8 cellular contexts compared by ENCODE assay signal in genomic region chr4:183659029-183659870, GRCh38. TPM values are rescaled to one million over a fixed set of nuclear protein-coding genes. Genes with fewer than 3 reads are reported as not detected.
DNase-seq lines count a peak whose midpoint lies in the region; ATAC-seq and TF ChIP-seq lines count a peak whose summit lies in the region.

Gene RWDD4, minus strand, starts transcription at chr4:183659185. Its CDS starts 233 bp downstream, at chr4:183658952.
Gene TRAPPC11, plus strand, starts transcription at chr4:183659293. Its CDS starts 4,575 bp downstream, at chr4:183663868.

- H3K79me2 ChIP-seq in DND-41 (ENCODE audit: insufficient read depth, low read length) = peaks cover 61% of the 10 kb centered on the region
- peaks cover 43% of the 10 kb centered on the region; the same call in 1 of the 2 replicates for H3K79me2 ChIP-seq in KMS-11 (ENCODE audit: insufficient read depth, low read depth)

- H4K20me1 ChIP-seq in DND-41 (ENCODE audit: insufficient read depth, low read length) (no peaks in the 10 kb centered on the region), KMS-11 (ENCODE audit: insufficient read depth) (no peaks in the 10 kb centered on the region)

- H3K36me3 ChIP-seq in DND-41 (ENCODE audit: insufficient read depth, low read length) = peaks cover 14% of the 10 kb centered on the region; the same call in 1 of the 2 replicates
- no peaks in the 10 kb centered on the region for H3K36me3 ChIP-seq in KMS-11 (ENCODE audit: insufficient read depth)
- H3K36me3 ChIP-seq in Peyer's patch = peaks cover 0 to 12% (median 0%) of the 10 kb centered on the region in 3 donors
- H3K36me3 ChIP-seq in esophagus muscularis mucosa = peaks cover 0 to 25% (median 8%) of the 10 kb centered on the region in 4 donors

- H3K4me1 Mint-ChIP-seq in activated T-cell treated with anti-CD3 and anti-CD28 coated beads, Interleukin-2, amount 50 U/mL, for 72 hours (ENCODE audit: low read depth) = peaks cover 41% of the 10 kb centered on the region

- H3K4me1 ChIP-seq in DND-41 (ENCODE audit: insufficient read depth, low read length) = peaks cover 41% of the 10 kb centered on the region
- peaks cover 17% of the 10 kb centered on the region for H3K4me1 ChIP-seq in KMS-11 (ENCODE audit: low read depth, poor library complexity, severe bottlenecking)
- peaks cover 0 to 22% (median 6%) of the 10 kb centered on the region in 4 donors for H3K4me1 ChIP-seq in Peyer's patch
- peaks cover 20 to 49% (median 43%) of the 10 kb centered on the region in 4 donors for H3K4me1 ChIP-seq in esophagus muscularis mucosa

- 0% methylated on average over 13 of the region's 63 CpGs for WGBS in esophagus muscularis mucosa

- ATAC-seq in DND-41 (ENCODE audit: insufficient read depth, low read depth) (peak; percentile 98), GM21737 (IDR thresholded peaks at IDR 0.05; ENCODE audit: unreplicated experiment) (peak; percentile 99)
- peak; percentile 99 for ATAC-seq in activated T-cell treated with anti-CD3 and anti-CD28 coated beads, Interleukin-2, amount 50 U/mL, for 72 hours (replicated peaks in 1 of 2)

- H3K9me3 ChIP-seq in DND-41 (ENCODE audit: insufficient read depth, low read length, severe bottlenecking) (no peaks in the 10 kb centered on the region), Peyer's patch (no peaks in the 10 kb centered on the region), esophagus muscularis mucosa (no peaks in the 10 kb centered on the region)

- H3K4me2 ChIP-seq in DND-41 (ENCODE audit: insufficient read depth, low read length) (peak within 1 kb of the TSS; percentile 99), KMS-11 (peak within 1 kb of the TSS; percentile 90)

- H3K27me3 Mint-ChIP-seq in activated T-cell treated with anti-CD3 and anti-CD28 coated beads, Interleukin-2, amount 50 U/mL, for 72 hours (ENCODE audit: low read depth) = no peaks in the 10 kb centered on the region

- H3K9ac ChIP-seq in DND-41 (ENCODE audit: low read depth, low read length) (peak within 1 kb of the TSS; percentile 83), KMS-11 (peak within 1 kb of the TSS; percentile 88)

- H3K36me3 Mint-ChIP-seq in activated T-cell treated with anti-CD3 and anti-CD28 coated beads, Interleukin-2, amount 50 U/mL, for 72 hours (ENCODE audit: insufficient read depth in 2 of 2) = peaks cover 0 to 7% of the 10 kb centered on the region in 2 donors

- no peak for TF ChIP-seq EP300 in esophagus muscularis mucosa (IDR thresholded peaks at IDR 0.05)

- H3K27ac ChIP-seq in DND-41 (ENCODE audit: low read length) = peak within 1 kb of the TSS; percentile 84
- H3K27ac ChIP-seq in KMS-11 = peak within 1 kb of the TSS; percentile 47
- H3K27ac ChIP-seq in Peyer's patch = peak within 1 kb of the TSS; percentile 86 to 93 (median 87)
- H3K27ac ChIP-seq in esophagus muscularis mucosa (replicated peaks in 1 of 4) = peak within 1 kb of the TSS; percentile 86 to 94 (median 91)

- intact Hi-C loops in esophagus muscularis mucosa (cut with DNase I) = loop anchor here (2.0 to 10.0 kb wide), 3 partner anchors 54 to 186 kb away; no protein-coding TSS in a partner anchor

- H3K4me3 Mint-ChIP-seq in activated T-cell treated with anti-CD3 and anti-CD28 coated beads, Interleukin-2, amount 50 U/mL, for 72 hours = peak within 1 kb of the TSS; percentile 84 to 91

- H3K4me3 ChIP-seq in DND-41 (ENCODE audit: low read depth in 1 of 2, low read length in 2 of 2) (peak within 1 kb of the TSS; percentile 81 to 90), KMS-11 (IDR thresholded peaks at IDR 0.05; ENCODE audit: insufficient read depth, low read depth, low read length) (peak within 1 kb of the TSS; percentile 62), Peyer's patch (peak within 1 kb of the TSS; percentile 63 to 97 (median 88)), esophagus muscularis mucosa (peak within 1 kb of the TSS; percentile 74 to 98 (median 89))

- DNase-seq in DND-41 = peak; percentile 98
- peak; percentile 95 to 99 (median 97) for DNase-seq in Peyer's patch
- DNase-seq in activated T-cell treated with anti-CD3 and anti-CD28 coated beads, Interleukin-2, amount 50 U/mL, for 72 hours = peak; percentile 93 to 98
- peak; percentile 99 for DNase-seq in esophagus muscularis mucosa (ENCODE audit: extremely low spot score)
- DNase-seq in myocyte (ENCODE audit: low read depth) = peak; percentile 100
- peak; percentile 90 to 94 for DNase-seq in stimulated activated CD8-positive, alpha-beta memory T cell treated with anti-CD3 and anti-CD28 coated beads, Interleukin-7, amount 100 ng/mL, for 48 hours (ENCODE audit: extremely low read depth in 1 of 2, low read depth in 1 of 2)

- H2AFZ ChIP-seq in DND-41 (ENCODE audit: low read depth, low read length) (peak within 1 kb of the TSS; percentile 89), KMS-11 (ENCODE audit: low read depth) (peak within 1 kb of the TSS; percentile 85)

- TF ChIP-seq CTCF in DND-41 (IDR thresholded peaks at IDR 0.05; ENCODE audit: borderline replicate concordance, extremely low read depth, low read length, poor library complexity, severe bottlenecking) (peak; percentile 20), KMS-11 (conservative IDR thresholded peaks at IDR 0.05; ENCODE audit: low read depth, low read length) (no peak), Peyer's patch (IDR thresholded peaks at IDR 0.05) (peak; percentile 17 to 71 (median 36)), esophagus muscularis mucosa (IDR thresholded peaks at IDR 0.05) (peak in 2 of 3 experiments; percentile 32 to 48)

- H3K9me3 Mint-ChIP-seq in activated T-cell treated with anti-CD3 and anti-CD28 coated beads, Interleukin-2, amount 50 U/mL, for 72 hours = no peaks in the 10 kb centered on the region

- H3K27me3 ChIP-seq in DND-41 (ENCODE audit: insufficient read depth, low read length, poor library complexity) (no peaks in the 10 kb centered on the region), KMS-11 (ENCODE audit: insufficient read depth, low read depth) (no peaks in the 10 kb centered on the region), Peyer's patch (no peaks in the 10 kb centered on the region), esophagus muscularis mucosa (no peaks in the 10 kb centered on the region)

- peak within 1 kb of the TSS; percentile 98 for H3K27ac Mint-ChIP-seq in activated T-cell treated with anti-CD3 and anti-CD28 coated beads, Interleukin-2, amount 50 U/mL, for 72 hours

- TF ChIP-seq POLR2A in Peyer's patch (IDR thresholded peaks at IDR 0.05) (peak; percentile 76 to 91), esophagus muscularis mucosa (IDR thresholded peaks at IDR 0.05; ENCODE audit: low read depth) (peak; percentile 90)

RNA-seq across cellular contexts. Expression of gene RWDD4, which starts in this region (rescaled TPM):
- total RNA-seq in Peyer's patch (10 to 100 TPM; 11.3 to 33.8 (median 13.2) TPM), esophagus muscularis mucosa (10 to 100 TPM; 30.5 to 40.3 (median 30.9) TPM), myocyte (50.6 and 65.1 TPM in 2 replicates)
- total RNA-seq in activated T-cell treated with anti-CD3 and anti-CD28 coated beads, Interleukin-2, amount 50 U/mL, for 72 hours = 10 to 100 TPM; 16.0 to 17.1 TPM
- polyA plus RNA-seq in myocyte (2012) = 14.7 TPM

RNA-seq across cellular contexts. Expression of gene TRAPPC11, which starts in this region (rescaled TPM):
- total RNA-seq in Peyer's patch (10 to 100 TPM; 38.0 to 60.1 (median 52.8) TPM), esophagus muscularis mucosa (10 to 100 TPM; 35.6 to 42.8 (median 39.7) TPM), myocyte (33.7 and 38.3 TPM in 2 replicates)
- total RNA-seq in activated T-cell treated with anti-CD3 and anti-CD28 coated beads, Interleukin-2, amount 50 U/mL, for 72 hours = 10 to 100 TPM; 33.2 to 36.8 TPM
- 11.2 TPM for polyA plus RNA-seq in myocyte (2012)

Comparison
In these comparisons a context has a peak if more than half of its experiments do, and no peak if none do; other contexts are left out.
1. Peak in every context shown above with its lines: DNase-seq, ATAC-seq, H3K4me3 ChIP-seq and H3K27ac ChIP-seq.